ENCODE assay signal across 1 cellular context in the genomic region with DNA sequence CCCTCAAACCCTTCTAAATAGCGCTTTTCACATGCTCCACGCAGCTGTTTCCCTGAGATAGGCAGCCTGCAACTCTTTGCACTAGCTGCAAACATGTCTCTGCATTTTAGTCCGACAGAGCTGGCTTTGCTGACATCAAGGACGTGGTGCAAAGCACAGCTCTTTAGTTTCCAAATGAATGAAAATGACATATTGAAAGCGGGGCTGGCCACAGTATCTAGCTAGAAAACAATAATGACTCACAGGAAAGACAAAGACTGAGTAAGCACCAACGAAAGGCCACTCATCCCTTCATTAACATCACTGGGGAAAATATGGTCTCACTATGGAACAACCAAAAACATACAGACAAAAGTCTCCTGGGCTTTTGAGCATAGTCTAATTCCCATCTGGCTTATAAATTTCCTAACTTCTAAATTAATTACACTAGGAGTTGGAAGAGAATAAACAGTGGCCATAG.
TF ChIP-seq lines count a peak whose summit lies in the region.

No MANE protein-coding gene starts in this region.

TF ChIP-seq in GM12878, 131 proteins besides CTCF, POLR2A, EP300 and RAD21 (continued from another document and continues in another):
- TF ChIP-seq, protein P1, sequence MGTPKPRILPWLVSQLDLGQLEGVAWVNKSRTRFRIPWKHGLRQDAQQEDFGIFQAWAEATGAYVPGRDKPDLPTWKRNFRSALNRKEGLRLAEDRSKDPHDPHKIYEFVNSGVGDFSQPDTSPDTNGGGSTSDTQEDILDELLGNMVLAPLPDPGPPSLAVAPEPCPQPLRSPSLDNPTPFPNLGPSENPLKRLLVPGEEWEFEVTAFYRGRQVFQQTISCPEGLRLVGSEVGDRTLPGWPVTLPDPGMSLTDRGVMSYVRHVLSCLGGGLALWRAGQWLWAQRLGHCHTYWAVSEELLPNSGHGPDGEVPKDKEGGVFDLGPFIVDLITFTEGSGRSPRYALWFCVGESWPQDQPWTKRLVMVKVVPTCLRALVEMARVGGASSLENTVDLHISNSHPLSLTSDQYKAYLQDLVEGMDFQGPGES (IDR thresholded peaks at IDR 0.05): no peak
- peak; percentile 86 for TF ChIP-seq EED (IDR thresholded peaks at IDR 0.05; ENCODE audit: low read depth)
- peak; percentile 63; the same call in 1 of the 2 replicates for TF ChIP-seq TBL1XR1 (IDR thresholded peaks at IDR 0.05; ENCODE audit: low read depth, low read length)
- TF ChIP-seq NR2C1 (IDR thresholded peaks at IDR 0.05): no peak
- no peak for TF ChIP-seq KDM1A (IDR thresholded peaks at IDR 0.05; ENCODE audit: borderline replicate concordance)
- TF ChIP-seq, protein P2, sequence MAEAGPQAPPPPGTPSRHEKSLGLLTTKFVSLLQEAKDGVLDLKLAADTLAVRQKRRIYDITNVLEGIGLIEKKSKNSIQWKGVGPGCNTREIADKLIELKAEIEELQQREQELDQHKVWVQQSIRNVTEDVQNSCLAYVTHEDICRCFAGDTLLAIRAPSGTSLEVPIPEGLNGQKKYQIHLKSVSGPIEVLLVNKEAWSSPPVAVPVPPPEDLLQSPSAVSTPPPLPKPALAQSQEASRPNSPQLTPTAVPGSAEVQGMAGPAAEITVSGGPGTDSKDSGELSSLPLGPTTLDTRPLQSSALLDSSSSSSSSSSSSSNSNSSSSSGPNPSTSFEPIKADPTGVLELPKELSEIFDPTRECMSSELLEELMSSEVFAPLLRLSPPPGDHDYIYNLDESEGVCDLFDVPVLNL (IDR thresholded peaks at IDR 0.05; ENCODE audit: low read depth, low read length): no peak
- no peak for TF ChIP-seq HCFC1 (IDR thresholded peaks at IDR 0.05; ENCODE audit: low read length)
- TF ChIP-seq HDAC2 (IDR thresholded peaks at IDR 0.05): no peak
- TF ChIP-seq, protein P3, sequence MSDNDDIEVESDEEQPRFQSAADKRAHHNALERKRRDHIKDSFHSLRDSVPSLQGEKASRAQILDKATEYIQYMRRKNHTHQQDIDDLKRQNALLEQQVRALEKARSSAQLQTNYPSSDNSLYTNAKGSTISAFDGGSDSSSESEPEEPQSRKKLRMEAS (IDR thresholded peaks at IDR 0.05; ENCODE audit: low read depth, low read length): peak; percentile 50
- TF ChIP-seq BRCA1 (IDR thresholded peaks at IDR 0.05; ENCODE audit: low read depth, low read length): no peak
- TF ChIP-seq, protein P4, sequence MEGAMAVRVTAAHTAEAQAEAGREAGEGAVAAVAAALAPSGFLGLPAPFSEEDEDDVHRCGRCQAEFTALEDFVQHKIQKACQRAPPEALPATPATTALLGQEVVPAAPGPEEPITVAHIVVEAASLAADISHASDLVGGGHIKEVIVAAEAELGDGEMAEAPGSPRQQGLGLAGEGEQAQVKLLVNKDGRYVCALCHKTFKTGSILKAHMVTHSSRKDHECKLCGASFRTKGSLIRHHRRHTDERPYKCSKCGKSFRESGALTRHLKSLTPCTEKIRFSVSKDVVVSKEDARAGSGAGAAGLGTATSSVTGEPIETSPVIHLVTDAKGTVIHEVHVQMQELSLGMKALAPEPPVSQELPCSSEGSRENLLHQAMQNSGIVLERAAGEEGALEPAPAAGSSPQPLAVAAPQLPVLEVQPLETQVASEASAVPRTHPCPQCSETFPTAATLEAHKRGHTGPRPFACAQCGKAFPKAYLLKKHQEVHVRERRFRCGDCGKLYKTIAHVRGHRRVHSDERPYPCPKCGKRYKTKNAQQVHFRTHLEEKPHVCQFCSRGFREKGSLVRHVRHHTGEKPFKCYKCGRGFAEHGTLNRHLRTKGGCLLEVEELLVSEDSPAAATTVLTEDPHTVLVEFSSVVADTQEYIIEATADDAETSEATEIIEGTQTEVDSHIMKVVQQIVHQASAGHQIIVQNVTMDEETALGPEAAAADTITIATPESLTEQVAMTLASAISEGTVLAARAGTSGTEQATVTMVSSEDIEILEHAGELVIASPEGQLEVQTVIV (IDR thresholded peaks at IDR 0.05; ENCODE audit: borderline replicate concordance, partially characterized antibody): no peak
- TF ChIP-seq NFYA (IDR thresholded peaks at IDR 0.05; ENCODE audit: borderline replicate concordance, low read depth, low read length): no peak
- TF ChIP-seq RBBP5 (conservative IDR thresholded peaks at IDR 0.05): 0 out of 2 replicates have a peak, but pooled peaks have one; percentile 36
- TF ChIP-seq YBX1 (IDR thresholded peaks at IDR 0.05): no peak
- no peak for TF ChIP-seq CBX3 (IDR thresholded peaks at IDR 0.05; ENCODE audit: borderline replicate concordance, low read depth)
- TF ChIP-seq STAT3 (IDR thresholded peaks at IDR 0.05; ENCODE audit: low read depth, low read length): peak; percentile 96; the same call in 1 of the 2 replicates
- TF ChIP-seq PML (IDR thresholded peaks at IDR 0.05; ENCODE audit: low read length): peak; percentile 69; the same call in 1 of the 2 replicates
- TF ChIP-seq, protein P5, sequence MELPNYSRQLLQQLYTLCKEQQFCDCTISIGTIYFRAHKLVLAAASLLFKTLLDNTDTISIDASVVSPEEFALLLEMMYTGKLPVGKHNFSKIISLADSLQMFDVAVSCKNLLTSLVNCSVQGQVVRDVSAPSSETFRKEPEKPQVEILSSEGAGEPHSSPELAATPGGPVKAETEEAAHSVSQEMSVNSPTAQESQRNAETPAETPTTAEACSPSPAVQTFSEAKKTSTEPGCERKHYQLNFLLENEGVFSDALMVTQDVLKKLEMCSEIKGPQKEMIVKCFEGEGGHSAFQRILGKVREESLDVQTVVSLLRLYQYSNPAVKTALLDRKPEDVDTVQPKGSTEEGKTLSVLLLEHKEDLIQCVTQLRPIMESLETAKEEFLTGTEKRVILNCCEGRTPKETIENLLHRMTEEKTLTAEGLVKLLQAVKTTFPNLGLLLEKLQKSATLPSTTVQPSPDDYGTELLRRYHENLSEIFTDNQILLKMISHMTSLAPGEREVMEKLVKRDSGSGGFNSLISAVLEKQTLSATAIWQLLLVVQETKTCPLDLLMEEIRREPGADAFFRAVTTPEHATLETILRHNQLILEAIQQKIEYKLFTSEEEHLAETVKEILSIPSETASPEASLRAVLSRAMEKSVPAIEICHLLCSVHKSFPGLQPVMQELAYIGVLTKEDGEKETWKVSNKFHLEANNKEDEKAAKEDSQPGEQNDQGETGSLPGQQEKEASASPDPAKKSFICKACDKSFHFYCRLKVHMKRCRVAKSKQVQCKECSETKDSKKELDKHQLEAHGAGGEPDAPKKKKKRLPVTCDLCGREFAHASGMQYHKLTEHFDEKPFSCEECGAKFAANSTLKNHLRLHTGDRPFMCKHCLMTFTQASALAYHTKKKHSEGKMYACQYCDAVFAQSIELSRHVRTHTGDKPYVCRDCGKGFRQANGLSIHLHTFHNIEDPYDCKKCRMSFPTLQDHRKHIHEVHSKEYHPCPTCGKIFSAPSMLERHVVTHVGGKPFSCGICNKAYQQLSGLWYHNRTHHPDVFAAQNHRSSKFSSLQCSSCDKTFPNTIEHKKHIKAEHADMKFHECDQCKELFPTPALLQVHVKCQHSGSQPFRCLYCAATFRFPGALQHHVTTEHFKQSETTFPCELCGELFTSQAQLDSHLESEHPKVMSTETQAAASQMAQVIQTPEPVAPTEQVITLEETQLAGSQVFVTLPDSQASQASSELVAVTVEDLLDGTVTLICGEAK (IDR thresholded peaks at IDR 0.05; ENCODE audit: borderline replicate concordance): no peak; the same call in 1 of the 2 replicates
- TF ChIP-seq, protein P6, sequence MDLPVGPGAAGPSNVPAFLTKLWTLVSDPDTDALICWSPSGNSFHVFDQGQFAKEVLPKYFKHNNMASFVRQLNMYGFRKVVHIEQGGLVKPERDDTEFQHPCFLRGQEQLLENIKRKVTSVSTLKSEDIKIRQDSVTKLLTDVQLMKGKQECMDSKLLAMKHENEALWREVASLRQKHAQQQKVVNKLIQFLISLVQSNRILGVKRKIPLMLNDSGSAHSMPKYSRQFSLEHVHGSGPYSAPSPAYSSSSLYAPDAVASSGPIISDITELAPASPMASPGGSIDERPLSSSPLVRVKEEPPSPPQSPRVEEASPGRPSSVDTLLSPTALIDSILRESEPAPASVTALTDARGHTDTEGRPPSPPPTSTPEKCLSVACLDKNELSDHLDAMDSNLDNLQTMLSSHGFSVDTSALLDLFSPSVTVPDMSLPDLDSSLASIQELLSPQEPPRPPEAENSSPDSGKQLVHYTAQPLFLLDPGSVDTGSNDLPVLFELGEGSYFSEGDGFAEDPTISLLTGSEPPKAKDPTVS (IDR thresholded peaks at IDR 0.05; ENCODE audit: low read depth, low read length): no peak
- peak in 1 of 2 experiments; percentile 87; a peak in 2 of 4 replicates for TF ChIP-seq ETV6 (conservative IDR thresholded peaks at IDR 0.05 in 1 of 2, IDR thresholded peaks at IDR 0.05 in 1 of 2; ENCODE audit: borderline replicate concordance in 1 of 2, low read depth in 1 of 2)
- 0 out of 2 replicates have a peak, but pooled peaks have one; percentile 38 for TF ChIP-seq GATAD2B (conservative IDR thresholded peaks at IDR 0.05; ENCODE audit: low read depth)
- TF ChIP-seq NBN (IDR thresholded peaks at IDR 0.05): peak; percentile 61; the same call in 1 of the 2 replicates
- TF ChIP-seq JUNB (IDR thresholded peaks at IDR 0.05): peak; percentile 97
- no peak for TF ChIP-seq SPI1 (IDR thresholded peaks at IDR 0.05; ENCODE audit: borderline replicate concordance, insufficient read depth, low read depth, low read length)
- no peak for TF ChIP-seq SIX5 (IDR thresholded peaks at IDR 0.05; ENCODE audit: low read depth, low read length, severe bottlenecking)
- TF ChIP-seq ATF7 (IDR thresholded peaks at IDR 0.05; ENCODE audit: low read depth): peak; percentile 89
- TF ChIP-seq, protein P7, sequence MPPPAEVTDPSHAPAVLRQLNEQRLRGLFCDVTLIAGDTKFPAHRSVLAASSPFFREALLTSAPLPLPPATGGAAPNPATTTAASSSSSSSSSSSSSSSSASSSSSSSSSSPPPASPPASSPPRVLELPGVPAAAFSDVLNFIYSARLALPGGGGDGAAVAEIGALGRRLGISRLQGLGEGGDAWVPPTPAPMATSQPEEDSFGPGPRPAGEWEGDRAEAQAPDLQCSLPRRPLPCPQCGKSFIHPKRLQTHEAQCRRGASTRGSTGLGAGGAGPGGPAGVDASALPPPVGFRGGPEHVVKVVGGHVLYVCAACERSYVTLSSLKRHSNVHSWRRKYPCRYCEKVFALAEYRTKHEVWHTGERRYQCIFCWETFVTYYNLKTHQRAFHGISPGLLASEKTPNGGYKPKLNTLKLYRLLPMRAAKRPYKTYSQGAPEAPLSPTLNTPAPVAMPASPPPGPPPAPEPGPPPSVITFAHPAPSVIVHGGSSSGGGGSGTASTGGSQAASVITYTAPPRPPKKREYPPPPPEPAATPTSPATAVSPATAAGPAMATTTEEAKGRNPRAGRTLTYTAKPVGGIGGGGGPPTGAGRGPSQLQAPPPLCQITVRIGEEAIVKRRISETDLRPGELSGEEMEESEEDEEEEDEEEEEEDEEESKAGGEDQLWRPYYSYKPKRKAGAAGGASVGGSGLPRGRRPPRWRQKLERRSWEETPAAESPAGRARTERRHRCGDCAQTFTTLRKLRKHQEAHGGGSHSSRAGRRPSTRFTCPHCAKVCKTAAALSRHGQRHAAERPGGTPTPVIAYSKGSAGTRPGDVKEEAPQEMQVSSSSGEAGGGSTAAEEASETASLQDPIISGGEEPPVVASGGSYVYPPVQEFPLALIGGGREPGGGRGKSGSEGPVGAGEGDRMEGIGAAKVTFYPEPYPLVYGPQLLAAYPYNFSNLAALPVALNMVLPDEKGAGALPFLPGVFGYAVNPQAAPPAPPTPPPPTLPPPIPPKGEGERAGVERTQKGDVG (CRISPR knock-in tag; IDR thresholded peaks at IDR 0.05): no peak
- no peak for TF ChIP-seq MEF2A (IDR thresholded peaks at IDR 0.05; ENCODE audit: insufficient read depth, low read depth, low read length)
- no peak for TF ChIP-seq HDAC6 (IDR thresholded peaks at IDR 0.05; ENCODE audit: unreplicated experiment)
- TF ChIP-seq HDGF (IDR thresholded peaks at IDR 0.05): no peak
- TF ChIP-seq ZNF24 (IDR thresholded peaks at IDR 0.05): peak; percentile 84
- TF ChIP-seq EZH2 (IDR thresholded peaks at IDR 0.05; ENCODE audit: borderline replicate concordance, control insufficient read depth, low read depth, low read length): no peak
- TF ChIP-seq, protein P8, sequence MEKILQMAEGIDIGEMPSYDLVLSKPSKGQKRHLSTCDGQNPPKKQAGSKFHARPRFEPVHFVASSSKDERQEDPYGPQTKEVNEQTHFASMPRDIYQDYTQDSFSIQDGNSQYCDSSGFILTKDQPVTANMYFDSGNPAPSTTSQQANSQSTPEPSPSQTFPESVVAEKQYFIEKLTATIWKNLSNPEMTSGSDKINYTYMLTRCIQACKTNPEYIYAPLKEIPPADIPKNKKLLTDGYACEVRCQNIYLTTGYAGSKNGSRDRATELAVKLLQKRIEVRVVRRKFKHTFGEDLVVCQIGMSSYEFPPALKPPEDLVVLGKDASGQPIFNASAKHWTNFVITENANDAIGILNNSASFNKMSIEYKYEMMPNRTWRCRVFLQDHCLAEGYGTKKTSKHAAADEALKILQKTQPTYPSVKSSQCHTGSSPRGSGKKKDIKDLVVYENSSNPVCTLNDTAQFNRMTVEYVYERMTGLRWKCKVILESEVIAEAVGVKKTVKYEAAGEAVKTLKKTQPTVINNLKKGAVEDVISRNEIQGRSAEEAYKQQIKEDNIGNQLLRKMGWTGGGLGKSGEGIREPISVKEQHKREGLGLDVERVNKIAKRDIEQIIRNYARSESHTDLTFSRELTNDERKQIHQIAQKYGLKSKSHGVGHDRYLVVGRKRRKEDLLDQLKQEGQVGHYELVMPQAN (conservative IDR thresholded peaks at IDR 0.05): no peak
- no peak for TF ChIP-seq CHD1 (IDR thresholded peaks at IDR 0.05; ENCODE audit: low read depth, low read length)
- no peak for TF ChIP-seq SRF (IDR thresholded peaks at IDR 0.05; ENCODE audit: low read depth in 2 of 2, low read length in 2 of 2)
- TF ChIP-seq LARP7 (IDR thresholded peaks at IDR 0.05): no peak
- TF ChIP-seq RELA (IDR thresholded peaks at IDR 0.05; ENCODE audit: borderline replicate concordance, partially characterized antibody): no peak
- no peak for TF ChIP-seq ASH2L (IDR thresholded peaks at IDR 0.05; ENCODE audit: borderline replicate concordance, low read depth)
- no peak for TF ChIP-seq TCF7 (IDR thresholded peaks at IDR 0.05; ENCODE audit: borderline replicate concordance)
- TF ChIP-seq BACH1 (IDR thresholded peaks at IDR 0.05; ENCODE audit: borderline replicate concordance): peak; percentile 77; the same call in 1 of the 2 replicates
